8 cellular contexts compared by ENCODE assay signal in the genomic region with DNA sequence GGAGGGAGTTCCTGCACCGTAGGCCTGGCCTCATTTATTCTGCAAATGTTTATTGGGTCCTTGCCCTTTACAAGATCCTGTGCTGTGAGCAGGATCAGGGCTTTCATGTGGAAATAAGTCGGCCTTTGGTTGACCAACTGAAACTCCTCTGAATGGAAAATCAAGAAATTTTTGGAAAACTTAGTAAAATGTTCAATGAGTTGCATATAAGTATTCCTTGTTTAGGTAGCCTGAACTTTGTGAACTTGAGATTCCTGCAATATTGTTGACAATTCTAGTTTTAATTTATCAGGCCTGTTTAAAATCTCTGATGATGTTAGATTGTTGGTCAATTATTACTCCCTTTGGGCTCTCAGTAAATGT. TPM values are rescaled to one million over a fixed set of nuclear protein-coding genes. Genes with fewer than 3 reads are reported as not detected.
DNase-seq lines count a peak whose midpoint lies in the region; ATAC-seq and TF ChIP-seq lines count a peak whose summit lies in the region.

No MANE protein-coding gene starts in this region.

- peaks cover 37% of the 10 kb centered on the region for H3K36me3 Mint-ChIP-seq in WTC11

- H3K27ac Mint-ChIP-seq in WTC11: peak overlapping the region; percentile 97

- peaks cover 48% of the 10 kb centered on the region for H3F3A ChIP-seq in GM23248 (ENCODE audit: insufficient read depth)

- H2AFZ ChIP-seq in GM23248: peak overlapping the region; percentile 70

- H3K9me3 ChIP-seq in GM23248 (ENCODE audit: low read depth) (no peaks in the 10 kb centered on the region), gastrocnemius medialis (no peaks in the 10 kb centered on the region)

- H3K27ac ChIP-seq in GM23248 (peak overlapping the region; percentile 82), gastrocnemius medialis (peak overlapping the region; percentile 79 to 97 (median 92))

- H3K9me2 ChIP-seq in GM23248 (ENCODE audit: insufficient read depth): no peaks in the 10 kb centered on the region

- peak overlapping the region; percentile 96 for H3K4me3 Mint-ChIP-seq in WTC11

- H3K27me3 ChIP-seq in GM23248 (replicated peaks; ENCODE audit: insufficient read depth) (no peaks in the 10 kb centered on the region), gastrocnemius medialis (no peaks in the 10 kb centered on the region)

- H3K4me1 Mint-ChIP-seq in WTC11: peaks cover 23% of the 10 kb centered on the region

- peaks cover 21% of the 10 kb centered on the region for H3K36me3 ChIP-seq in GM23248 (ENCODE audit: low read depth)
- peaks cover 0 to 19% of the 10 kb centered on the region in 2 donors for H3K36me3 ChIP-seq in gastrocnemius medialis

- ATAC-seq in WTC11 (no peak), gastrocnemius medialis (no peak), HG03521 (IDR thresholded peaks at IDR 0.05; ENCODE audit: unreplicated experiment) (no peak), HG02885 (IDR thresholded peaks at IDR 0.05; ENCODE audit: poor library complexity, unreplicated experiment) (no peak)

- TF ChIP-seq CTCF in WTC11 (IDR thresholded peaks at IDR 0.05): no peak
- TF ChIP-seq CTCF in gastrocnemius medialis (IDR thresholded peaks at IDR 0.05 in 4 of 5, conservative IDR thresholded peaks at IDR 0.05 in 1 of 5): no peak

- H4K20me1 ChIP-seq in GM23248 (ENCODE audit: insufficient read depth): peaks cover 7% of the 10 kb centered on the region

- 0% methylated on average over 2 of the region's 2 CpGs for WGBS in GM23248 (ENCODE audit: low coverage in 1 of 2, low lambda C conversion rate in 2 of 2, missing lambda C conversion rate in 2 of 2), 2 experiments

- H3K9ac ChIP-seq in GM23248: peak overlapping the region; percentile 89

- in situ Hi-C loops in GM23248 (cut with MboI): no loop called here
- in situ Hi-C loops in gastrocnemius medialis (cut with MboI; ENCODE audit: low sequenced_read_pairs in 4 of 4): no loop called here

- DNase-seq in GM23248: peak; percentile 10
- no peak for DNase-seq in WTC11 (ENCODE audit: low spot score)
- DNase-seq in glomerular visceral epithelial cell (ENCODE audit: extremely low spot score): peak; percentile 34
- no peak for DNase-seq in gastrocnemius medialis
- no peak for DNase-seq in NOMO-1 treated with DMSO at 0.1 percent for 48 hours (lab: John Stamatoyannopoulos, UW; ENCODE audit: unreplicated experiment)
- no peak for DNase-seq in AML-193 (lab: John Stamatoyannopoulos, UW)

- POLR2A ChIA-PET in WTC11 (lab: Charles Lee): interaction anchor here (0.6 to 2.0 kb wide), 3 partner anchors 9 to 110 kb away, joined by 3 to 4 read pairs (median 3); no protein-coding TSS in a partner anchor

- H3K4me2 ChIP-seq in GM23248 (ENCODE audit: unreplicated experiment): peak overlapping the region; percentile 97

- peaks cover 63% of the 10 kb centered on the region for H3K79me2 ChIP-seq in GM23248 (ENCODE audit: insufficient read depth)

- no peaks in the 10 kb centered on the region for H3K9me3 Mint-ChIP-seq in WTC11

- peaks cover 14% of the 10 kb centered on the region for H3K4me1 ChIP-seq in GM23248 (ENCODE audit: insufficient read depth)
- H3K4me1 ChIP-seq in gastrocnemius medialis: peaks cover 40 to 46% of the 10 kb centered on the region in 2 donors

- CTCF ChIA-PET in WTC11 (lab: Charles Lee): interaction anchor here (1.0 to 2.0 kb wide), 2 partner anchors 16 to 68 kb away, joined by 4 to 10 read pairs; no protein-coding TSS in a partner anchor

- no peaks in the 10 kb centered on the region for H3K27me3 Mint-ChIP-seq in WTC11 (ENCODE audit: low read depth)

- no peak for TF ChIP-seq POLR2A in gastrocnemius medialis (IDR thresholded peaks at IDR 0.05)

- H3K4me3 ChIP-seq in GM23248 (peak overlapping the region; percentile 84), gastrocnemius medialis (peak overlapping the region; percentile 59 to 86 (median 72))

- intact Hi-C loops in gastrocnemius medialis (cut with DNase I; ENCODE audit: low total_unique reads): loop anchor here (2.0 to 5.0 kb wide), 4 partner anchors 29 to 1509 kb away; a partner anchor contains a TSS

TF ChIP-seq in WTC11, 78 proteins besides CTCF, POLR2A, EP300 and RAD21:
- TF ChIP-seq ETV6 (CRISPR knock-in tag; IDR thresholded peaks at IDR 0.05) (no peak), TEAD4 (CRISPR knock-in tag; IDR thresholded peaks at IDR 0.05) (no peak), CREM (CRISPR knock-in tag; IDR thresholded peaks at IDR 0.05) (no peak), GABPB1 (CRISPR knock-in tag; IDR thresholded peaks at IDR 0.05) (no peak)

RNA-seq across cellular contexts. Expression of a gene that starts 1.1 kb away (rescaled TPM):
- total RNA-seq in GM23248 (2014; rRNA removed; shearing (Covaris generic)): 8.0 and 9.5 TPM in 2 replicates
- 5.8 and 6.3 TPM in 2 replicates for polyA plus RNA-seq in GM23248 (2016; fragmentation: Nextera tagmentation; extraction: Ambion mirVana)
- total RNA-seq in WTC11 (2021) (40.5 to 42.2 TPM (median 42.2 TPM) in 3 replicates), gastrocnemius medialis (10 to 100 TPM; 14.4 to 16.3 (median 15.1) TPM)

RNA-seq across cellular contexts. Expression of a gene that starts 35.0 kb away (rescaled TPM):
- 466 and 488 TPM in 2 replicates for total RNA-seq in GM23248 (2014; rRNA removed; shearing (Covaris generic))
- 332 and 338 TPM in 2 replicates for polyA plus RNA-seq in GM23248 (2016; fragmentation: Nextera tagmentation; extraction: Ambion mirVana)
- total RNA-seq in WTC11 (2021) (493 to 611 TPM (median 500 TPM) in 3 replicates), gastrocnemius medialis (100 to 1,000 TPM; 141 to 306 (median 275) TPM)

RNA-seq across cellular contexts. Expression of a gene that starts 52.9 kb away (rescaled TPM):
- not detected in 2 replicates for total RNA-seq in GM23248 (2014; rRNA removed; shearing (Covaris generic))
- 0.43 and 0.60 TPM in 2 replicates for polyA plus RNA-seq in GM23248 (2016; fragmentation: Nextera tagmentation; extraction: Ambion mirVana)
- total RNA-seq in WTC11 (2021): 0.25 to 0.37 TPM (median 0.25 TPM) in 3 replicates
- total RNA-seq in gastrocnemius medialis: not detected

Comparison
In these comparisons a context has a peak if more than half of its experiments do, and no peak if none do; other contexts are left out.
1. DNase-seq: peak in GM23248 (single experiment) and glomerular visceral epithelial cell (single experiment); none in WTC11 (single experiment), gastrocnemius medialis (0 of 2), NOMO-1 treated with DMSO at 0.1 percent for 48 hours (single experiment) and AML-193 (0 of 2).